1 cellular context compared by ENCODE assay signal in the genomic region with DNA sequence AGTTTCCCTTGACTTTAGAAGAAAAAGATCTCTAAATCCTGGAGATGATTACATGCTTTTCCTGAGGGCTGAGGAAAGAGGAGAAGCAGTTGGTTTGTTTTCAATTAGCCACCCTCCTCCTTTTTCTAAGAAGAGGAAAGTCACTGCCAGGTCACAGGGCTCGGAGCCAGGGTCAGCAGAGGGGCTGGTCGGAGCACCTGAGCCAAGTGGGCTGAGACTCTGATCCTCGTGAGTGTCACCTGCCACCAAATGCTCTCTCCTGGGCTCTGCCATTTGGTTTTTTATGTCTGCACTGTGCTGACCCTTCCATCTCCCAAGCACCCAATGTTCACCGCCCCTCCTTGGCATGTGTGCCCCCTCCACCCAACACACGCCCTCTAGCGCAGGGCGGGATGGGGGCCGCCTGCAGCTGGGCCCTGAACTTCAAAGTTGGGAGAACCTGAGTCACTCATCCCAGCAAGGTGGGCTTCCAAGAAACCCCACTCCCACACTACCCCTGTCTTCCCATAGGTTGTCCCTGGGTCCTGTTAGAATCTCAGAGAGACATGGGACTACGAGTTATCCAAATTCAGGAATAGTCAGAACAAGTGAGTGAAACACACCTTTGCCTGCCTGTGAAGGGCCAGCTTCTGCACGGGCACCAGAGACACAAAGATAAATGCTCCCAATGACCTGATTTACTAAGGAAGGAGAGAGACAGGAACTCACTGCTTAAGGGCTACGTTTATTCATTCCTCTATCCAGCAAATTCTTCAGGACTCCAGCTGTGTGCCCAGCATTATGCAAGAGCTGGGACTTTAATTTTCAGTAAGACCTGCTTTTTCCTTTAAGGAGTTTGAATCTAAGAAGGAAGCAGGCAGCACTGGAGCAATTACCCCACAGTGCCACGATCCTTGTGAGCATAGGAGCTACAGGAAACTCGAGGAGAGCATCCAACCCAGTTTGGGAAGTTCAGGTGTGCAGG.
TF ChIP-seq lines count a peak whose summit lies in the region.

No MANE protein-coding gene starts in this region.

TF ChIP-seq in HepG2, 621 proteins besides CTCF, POLR2A, EP300 and RAD21:
- TF ChIP-seq ZNF687 (CRISPR knock-in tag; IDR thresholded peaks at IDR 0.05) (0 out of 2 replicates have a peak, but pooled peaks have one; percentile 2), ZNF180 (CRISPR knock-in tag; IDR thresholded peaks at IDR 0.05; ENCODE audit: borderline replicate concordance, low read depth) (no peak), ZBTB38 (CRISPR knock-in tag; IDR thresholded peaks at IDR 0.05) (no peak), HES4 (CRISPR knock-in tag; IDR thresholded peaks at IDR 0.05; ENCODE audit: borderline replicate concordance) (no peak)
